In genomic region chr5:180389252-180390101, GRCh38 we compare ENCODE assay signal across 20 cellular contexts. TPM values are rescaled to one million over a fixed set of nuclear protein-coding genes. Genes with fewer than 3 reads are reported as not detected.
DNase-seq lines count a peak whose midpoint lies in the region; ATAC-seq and TF ChIP-seq lines count a peak whose summit lies in the region.
"Had no signal": no experiment of that assay in that cellular context is flagged by ENCODE, and none has a peak within 500 bp of the region (broad histone marks: within the 10 kb centered on the region; RNA-seq: fewer than 3 reads in every experiment).

No MANE protein-coding gene starts in this region.

- H2AFZ ChIP-seq in GM23248 = no peak overlapping the region

- no peaks in the 10 kb centered on the region for H4K20me1 ChIP-seq in GM23248 (ENCODE audit: insufficient read depth)

- no peak overlapping the region for H3K4me2 ChIP-seq in GM23248 (ENCODE audit: unreplicated experiment)

- no peaks in the 10 kb centered on the region for H3F3A ChIP-seq in GM23248 (ENCODE audit: insufficient read depth)

- DNase-seq in GM23248 = peak; percentile 17
- peak; percentile 7 for DNase-seq in dermis blood vessel endothelial cell
- peak; percentile 27 for DNase-seq in iPS-NIHi7 (ENCODE audit: extremely low spot score)
- peak; percentile 21 to 56 for DNase-seq in gastrocnemius medialis
- no peak for DNase-seq in germinal center (ENCODE audit: low spot score)
- no peak for DNase-seq in mesothelial cell of epicardium (ENCODE audit: low spot score in 2 of 2, unreplicated experiment in 2 of 2)
- DNase-seq: activated CD8-positive, alpha-beta T cell treated with anti-CD3 and anti-CD28 coated beads for 36 hours; activated naive CD8-positive, alpha-beta T cell treated with anti-CD3 and anti-CD28 coated beads, Interleukin-2, amount 10 ng/mL, durations not matched to agents 7 days and 5 days; activated T-cell treated with anti-CD3 and anti-CD28 coated beads, Interleukin-2, amount 50 U/mL, for 48 hours; brain microvascular endothelial cell; Calu3; glutamatergic neuron; NCI-H2171; NCI-H82; occipital lobe; stimulated activated CD4-positive, alpha-beta T cell treated with anti-CD3 and anti-CD28 coated beads, Interleukin-4, amount 100 ng/mL, for 1 hour had no signal

- H3K36me3 Mint-ChIP-seq in mesothelial cell of epicardium = no peaks in the 10 kb centered on the region
- H3K36me3 Mint-ChIP-seq: activated naive CD8-positive, alpha-beta T cell treated with anti-CD3 and anti-CD28 coated beads, Interleukin-2, amount 10 ng/mL, durations not matched to agents 7 days and 5 days had no signal

- TF ChIP-seq CTCF in gastrocnemius medialis (IDR thresholded peaks at IDR 0.05 in 4 of 5, conservative IDR thresholded peaks at IDR 0.05 in 1 of 5) (no peak), mesothelial cell of epicardium (IDR thresholded peaks at IDR 0.05; ENCODE audit: unreplicated experiment) (no peak)

- H3K4me3 ChIP-seq in GM23248 (no peak overlapping the region), gastrocnemius medialis (no peak overlapping the region)
- H3K4me3 ChIP-seq: dorsolateral prefrontal cortex, suprapubic skin had no signal

- intact Hi-C loops in gastrocnemius medialis (cut with DNase I; ENCODE audit: low total_unique reads) = no loop called here

- H3K79me2 ChIP-seq in GM23248 (ENCODE audit: insufficient read depth) = no peaks in the 10 kb centered on the region

- no peak overlapping the region for H3K27ac ChIP-seq in GM23248
- H3K27ac ChIP-seq in gastrocnemius medialis = no peak overlapping the region
- H3K27ac ChIP-seq: brain microvascular endothelial cell, dorsolateral prefrontal cortex, suprapubic skin had no signal

- in situ Hi-C loops in GM23248 (cut with MboI) (no loop called here), gastrocnemius medialis (cut with MboI; ENCODE audit: low sequenced_read_pairs in 4 of 4) (no loop called here)

- H3K9ac ChIP-seq in GM23248 = no peak overlapping the region

- H3K9me3 Mint-ChIP-seq in mesothelial cell of epicardium = peaks cover 4% of the 10 kb centered on the region
- H3K9me3 Mint-ChIP-seq: activated CD8-positive, alpha-beta T cell treated with anti-CD3 and anti-CD28 coated beads for 36 hours; activated naive CD8-positive, alpha-beta T cell treated with anti-CD3 and anti-CD28 coated beads, Interleukin-2, amount 10 ng/mL, durations not matched to agents 7 days and 5 days had no signal

- H3K27ac Mint-ChIP-seq in mesothelial cell of epicardium = no peak overlapping the region
- H3K27ac Mint-ChIP-seq: activated CD8-positive, alpha-beta T cell treated with anti-CD3 and anti-CD28 coated beads for 36 hours; activated naive CD8-positive, alpha-beta T cell treated with anti-CD3 and anti-CD28 coated beads, Interleukin-2, amount 10 ng/mL, durations not matched to agents 7 days and 5 days had no signal

- H3K4me1 Mint-ChIP-seq in mesothelial cell of epicardium = no peaks in the 10 kb centered on the region
- H3K4me1 Mint-ChIP-seq: activated naive CD8-positive, alpha-beta T cell treated with anti-CD3 and anti-CD28 coated beads, Interleukin-2, amount 10 ng/mL, durations not matched to agents 7 days and 5 days had no signal

- H3K27me3 ChIP-seq in GM23248 (replicated peaks; ENCODE audit: insufficient read depth) (no peaks in the 10 kb centered on the region), gastrocnemius medialis (no peaks in the 10 kb centered on the region)
- H3K27me3 ChIP-seq: brain microvascular endothelial cell, dorsolateral prefrontal cortex, suprapubic skin had no signal

- TF ChIP-seq POLR2A in gastrocnemius medialis (IDR thresholded peaks at IDR 0.05) = peak in 1 of 2 donors; percentile 20

- H3K9me3 ChIP-seq in GM23248 (ENCODE audit: low read depth) (no peaks in the 10 kb centered on the region), gastrocnemius medialis (no peaks in the 10 kb centered on the region)
- H3K9me3 ChIP-seq: suprapubic skin had no signal

- H3K9me2 ChIP-seq in GM23248 (ENCODE audit: insufficient read depth) = no peaks in the 10 kb centered on the region

- H3K4me1 ChIP-seq in GM23248 (ENCODE audit: insufficient read depth) (no peaks in the 10 kb centered on the region), gastrocnemius medialis (no peaks in the 10 kb centered on the region)
- H3K4me1 ChIP-seq: suprapubic skin had no signal

- 51 to 55% methylated on average over 36 to 39 of the region's 39 CpGs for WGBS in GM23248 (ENCODE audit: low coverage in 1 of 2, low lambda C conversion rate in 2 of 2, missing lambda C conversion rate in 2 of 2), 2 experiments

- H3K4me3 Mint-ChIP-seq in mesothelial cell of epicardium = no peak overlapping the region
- H3K4me3 Mint-ChIP-seq: activated CD8-positive, alpha-beta T cell treated with anti-CD3 and anti-CD28 coated beads for 36 hours; activated naive CD8-positive, alpha-beta T cell treated with anti-CD3 and anti-CD28 coated beads, Interleukin-2, amount 10 ng/mL, durations not matched to agents 7 days and 5 days had no signal

- H3K27me3 Mint-ChIP-seq in mesothelial cell of epicardium (ENCODE audit: low read depth) = peaks cover 3% of the 10 kb centered on the region

- ATAC-seq in gastrocnemius medialis (peak in 1 of 2 donors; percentile 39), GM21447 (IDR thresholded peaks at IDR 0.05; ENCODE audit: unreplicated experiment) (no peak), HG03432 (IDR thresholded peaks at IDR 0.05; ENCODE audit: unreplicated experiment) (no peak)
- ATAC-seq: activated CD8-positive, alpha-beta T cell treated with anti-CD3 and anti-CD28 coated beads for 36 hours had no signal

- H3K36me3 ChIP-seq in GM23248 (ENCODE audit: low read depth) = no peaks in the 10 kb centered on the region
- no peaks in the 10 kb centered on the region for H3K36me3 ChIP-seq in gastrocnemius medialis
- H3K36me3 ChIP-seq: brain microvascular endothelial cell, suprapubic skin had no signal

RNA-seq across cellular contexts. Expression of gene GFPT2, which starts 36.3 kb away (rescaled TPM):
- 45.2 and 49.1 TPM in 2 replicates for total RNA-seq in GM23248 (2014; rRNA removed; shearing (Covaris generic))
- polyA plus RNA-seq in GM23248 (2016; fragmentation: Nextera tagmentation; extraction: Ambion mirVana) = 71.0 and 75.3 TPM in 2 replicates
- total RNA-seq in dermis blood vessel endothelial cell = 0.60 and 0.68 TPM in 2 replicates
- 1 to 10 TPM; 2.1 to 5.5 (median 4.1) TPM for total RNA-seq in gastrocnemius medialis
- total RNA-seq in mesothelial cell of epicardium = 14.9 to 16.3 TPM (median 15.7 TPM) in 3 replicates
- total RNA-seq: activated CD8-positive, alpha-beta T cell treated with anti-CD3 and anti-CD28 coated beads for 36 hours; Calu3 had no signal

Comparison
In these comparisons a context has a peak if more than half of its experiments do, and no peak if none do; other contexts are left out.
1. DNase-seq: peak in GM23248 (single experiment), dermis blood vessel endothelial cell (single experiment), iPS-NIHi7 (single experiment) and gastrocnemius medialis (2 of 2); none in germinal center (single experiment) and mesothelial cell of epicardium (0 of 2).